In genomic region chr1:162568802-162569201, GRCh38 we compare ENCODE assay signal across 17 cellular contexts.
"Had no signal": no experiment of that assay in that cellular context is flagged by ENCODE, and none has a peak within 500 bp of the region (broad histone marks: within the 10 kb centered on the region; RNA-seq: fewer than 3 reads in every experiment).

No MANE protein-coding gene starts in this region.

- H3K4me3 ChIP-seq: dorsolateral prefrontal cortex, esophagus muscularis mucosa had no signal

- H3K9me3 ChIP-seq: esophagus muscularis mucosa had no signal

- H3K27me3 Mint-ChIP-seq: activated CD4-positive, alpha-beta memory T cell treated with anti-CD3 and anti-CD28 coated beads for 36 hours; activated naive CD8-positive, alpha-beta T cell; naive B cell; stimulated activated memory B cell treated with anti-CD40 and anti-IgM and Interleukin-4, amounts not matched to agents 10 μg/mL and 1 μg/mL and 100 μg/mL, for 72 hours had no signal

- H3K36me3 Mint-ChIP-seq: naive B cell had no signal

- H3K4me3 Mint-ChIP-seq: activated CD4-positive, alpha-beta memory T cell treated with anti-CD3 and anti-CD28 coated beads for 36 hours; activated naive CD8-positive, alpha-beta T cell; activated T-cell treated with anti-CD3 and anti-CD28 coated beads, Interleukin-2, amount 50 U/mL, for 4 hours; brain; naive B cell; stimulated activated memory B cell treated with anti-CD40 and anti-IgM and Interleukin-4, amounts not matched to agents 10 μg/mL and 1 μg/mL and 100 μg/mL, for 72 hours; T-helper 2 cell treated with Interferon-gamma antibody and Interleukin-4, amounts not matched to agents 5 μg/mL and 100 μg/mL, for 36 hours had no signal

- H3K9me3 Mint-ChIP-seq: activated CD4-positive, alpha-beta memory T cell treated with anti-CD3 and anti-CD28 coated beads for 36 hours; activated T-cell treated with anti-CD3 and anti-CD28 coated beads, Interleukin-2, amount 50 U/mL, for 4 hours; brain; naive B cell; stimulated activated memory B cell treated with anti-CD40 and anti-IgM and Interleukin-4, amounts not matched to agents 10 μg/mL and 1 μg/mL and 100 μg/mL, for 72 hours; T-helper 2 cell treated with Interferon-gamma antibody and Interleukin-4, amounts not matched to agents 5 μg/mL and 100 μg/mL, for 36 hours had no signal

- H3K27ac ChIP-seq: dorsolateral prefrontal cortex had no signal

- H3K27ac Mint-ChIP-seq: activated CD4-positive, alpha-beta memory T cell treated with anti-CD3 and anti-CD28 coated beads for 36 hours; activated naive CD8-positive, alpha-beta T cell; stimulated activated memory B cell treated with anti-CD40 and anti-IgM and Interleukin-4, amounts not matched to agents 10 μg/mL and 1 μg/mL and 100 μg/mL, for 72 hours; T-helper 2 cell treated with Interferon-gamma antibody and Interleukin-4, amounts not matched to agents 5 μg/mL and 100 μg/mL, for 36 hours had no signal

- DNase-seq: activated CD4-positive, alpha-beta memory T cell treated with anti-CD3 and anti-CD28 coated beads for 36 hours; activated gamma-delta T cell; activated T-cell treated with anti-CD3 and anti-CD28 coated beads, Interleukin-2, amount 50 U/mL, for 4 hours; amygdala; cerebellar nuclear complex; dorsolateral prefrontal cortex; kidney; naive B cell; right cardiac atrium; stimulated activated CD4-positive, alpha-beta T cell treated with anti-CD3 and anti-CD28 coated beads, Interleukin-1b, Interleukin-23, amount 100 ng/mL, for 48 hours; SW 1271; trophoblast cell had no signal

- ATAC-seq: activated T-cell treated with anti-CD3 and anti-CD28 coated beads, Interleukin-2, amount 50 U/mL, for 4 hours; right cardiac atrium; stimulated activated memory B cell treated with anti-CD40 and anti-IgM and Interleukin-4, amounts not matched to agents 10 μg/mL and 1 μg/mL and 100 μg/mL, for 72 hours had no signal

- H3K27me3 ChIP-seq: dorsolateral prefrontal cortex, esophagus muscularis mucosa had no signal
